Comparison of ENCODE assay signal across 26 cellular contexts in genomic region chr9:82993856-82994605, GRCh38.
"Had no signal": no experiment of that assay in that cellular context is flagged by ENCODE, and none has a peak within 500 bp of the region (broad histone marks: within the 10 kb centered on the region; RNA-seq: fewer than 3 reads in every experiment).

No MANE protein-coding gene starts in this region.

- H3K27ac ChIP-seq: coronary artery, heart right ventricle, left lung, neutrophil, pancreas, skin epidermis, stomach, testis, tibial artery, upper lobe of left lung had no signal

- DNase-seq: dermis blood vessel endothelial cell; effector memory CD8-positive, alpha-beta T cell; foreskin melanocyte; glutamatergic neuron; heart right ventricle; hippocampal formation; left cardiac atrium; left lung; natural killer cell; pancreas; retina; stimulated activated CD4-positive, alpha-beta T cell treated with anti-CD3 and anti-CD28 coated beads, Interleukin-15, amount 100 ng/mL, for 24 hours; stimulated activated CD4-positive, alpha-beta T cell treated with anti-CD3 and anti-CD28 coated beads, Interleukin-2, amount 100 ng/mL, for 48 hours; stimulated activated naive B cell treated with anti-CD40 and anti-IgM and Interleukin-4, amounts not matched to agents 10 μg/mL and 1 μg/mL and 100 μg/mL, for 72 hours; stomach; testis; tibial artery; upper lobe of left lung had no signal

- H3K9me3 Mint-ChIP-seq: neural crest cell; stimulated activated naive B cell treated with anti-CD40 and anti-IgM and Interleukin-4, amounts not matched to agents 10 μg/mL and 1 μg/mL and 100 μg/mL, for 72 hours had no signal

- H3K27ac Mint-ChIP-seq: effector memory CD8-positive, alpha-beta T cell; natural killer cell; stimulated activated naive B cell treated with anti-CD40 and anti-IgM and Interleukin-4, amounts not matched to agents 10 μg/mL and 1 μg/mL and 100 μg/mL, for 72 hours had no signal

- H3K36me3 ChIP-seq: heart right ventricle, left lung, neutrophil, tibial artery, upper lobe of left lung had no signal

- FAIRE-seq: islet of Langerhans, pancreas, urothelium cell line had no signal

- ATAC-seq: effector memory CD8-positive, alpha-beta T cell; esophagus mucosa; heart right ventricle; left cardiac atrium; left lung; natural killer cell; stimulated activated naive B cell treated with anti-CD40 and anti-IgM and Interleukin-4, amounts not matched to agents 10 μg/mL and 1 μg/mL and 100 μg/mL, for 72 hours had no signal

- H3K9me3 ChIP-seq: heart right ventricle, left lung, neutrophil, pancreas, stomach, testis, tibial artery, upper lobe of left lung had no signal

- H3K36me3 Mint-ChIP-seq: natural killer cell; stimulated activated naive B cell treated with anti-CD40 and anti-IgM and Interleukin-4, amounts not matched to agents 10 μg/mL and 1 μg/mL and 100 μg/mL, for 72 hours had no signal

- H3K27me3 Mint-ChIP-seq: central memory CD8-positive, alpha-beta T cell; effector memory CD8-positive, alpha-beta T cell had no signal

- H3K4me1 ChIP-seq: left lung, testis, tibial artery, upper lobe of left lung had no signal

- H3K4me3 ChIP-seq: coronary artery, heart right ventricle, left lung, pancreas, skin epidermis, stomach, testis, tibial artery, upper lobe of left lung had no signal

- H3K4me3 Mint-ChIP-seq: central memory CD8-positive, alpha-beta T cell; effector memory CD8-positive, alpha-beta T cell; natural killer cell; neural crest cell; stimulated activated naive B cell treated with anti-CD40 and anti-IgM and Interleukin-4, amounts not matched to agents 10 μg/mL and 1 μg/mL and 100 μg/mL, for 72 hours had no signal

- H3K27me3 ChIP-seq: heart right ventricle, left lung, neutrophil, pancreas, stomach, testis, tibial artery, upper lobe of left lung had no signal

- H3K4me1 Mint-ChIP-seq: central memory CD8-positive, alpha-beta T cell; natural killer cell; stimulated activated naive B cell treated with anti-CD40 and anti-IgM and Interleukin-4, amounts not matched to agents 10 μg/mL and 1 μg/mL and 100 μg/mL, for 72 hours had no signal
